In the genomic region with DNA sequence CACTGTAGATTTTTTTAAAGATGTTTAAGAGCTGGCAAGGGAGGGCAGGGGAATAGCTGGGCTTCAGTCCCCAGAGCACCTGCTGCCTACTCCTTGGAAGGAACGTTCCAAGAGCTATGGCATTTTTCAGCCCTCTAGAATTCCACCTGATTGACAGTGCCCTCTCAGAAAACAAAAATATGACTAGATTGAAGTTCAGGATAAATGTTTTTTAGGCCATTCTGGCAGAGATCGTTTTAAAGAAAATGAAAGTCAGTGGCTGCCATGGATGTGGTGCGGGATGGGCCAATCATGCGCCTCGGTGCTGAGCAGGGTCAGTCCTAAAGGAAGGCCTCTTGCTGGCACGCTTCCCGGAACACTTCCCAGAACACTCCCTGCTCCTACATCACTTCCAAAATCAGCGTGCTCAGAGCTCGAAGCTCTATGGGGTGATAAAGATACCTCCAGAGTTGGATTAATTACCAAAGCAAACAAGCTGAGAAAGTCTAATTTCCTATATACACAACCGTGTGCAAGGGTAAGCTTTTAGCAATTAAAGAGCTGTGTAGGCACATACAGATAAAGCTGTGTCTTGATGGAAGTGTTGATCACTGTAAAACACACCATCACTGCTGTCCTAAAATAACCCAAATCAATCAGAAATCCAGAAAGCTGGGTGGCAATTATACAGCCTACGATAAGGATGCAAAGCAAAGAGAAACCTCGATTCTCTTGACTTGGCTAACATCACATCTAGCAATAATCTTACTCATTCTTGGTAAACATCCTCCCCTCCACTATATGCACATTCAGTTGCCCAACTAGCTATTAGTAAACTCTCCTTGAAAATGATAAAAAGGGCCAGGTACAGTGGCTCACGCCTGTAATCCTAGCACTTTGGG, we compare ENCODE assay signal across 8 cellular contexts. TPM values are rescaled to one million over a fixed set of nuclear protein-coding genes. Genes with fewer than 3 reads are reported as not detected.
DNase-seq lines count a peak whose midpoint lies in the region; ATAC-seq and TF ChIP-seq lines count a peak whose summit lies in the region.

No MANE protein-coding gene starts in this region.

- TF ChIP-seq CTCF in C4-2B (conservative IDR thresholded peaks at IDR 0.05), result no peak
- TF ChIP-seq CTCF in neural crest cell (conservative IDR thresholded peaks at IDR 0.05), result no peak

- H3K4me3 Mint-ChIP-seq in neural crest cell, result no peak overlapping the region

- H3K36me3 Mint-ChIP-seq in neural crest cell (ENCODE audit: low read depth), result peaks cover 2% of the 10 kb centered on the region

- no peaks in the 10 kb centered on the region for H3K9me3 Mint-ChIP-seq in neural crest cell

- DNase-seq in NCI-H460 (ENCODE audit: extremely low read depth, low read depth) (peak; percentile 41), neural crest cell (ENCODE audit: low read depth, low spot score) (no peak)
- DNase-seq in activated CD4-positive, alpha-beta T cell treated with anti-CD3 and anti-CD28 coated beads for 4 hours, result no peak

- peak overlapping the region; percentile 71 for H3K27ac Mint-ChIP-seq in neural crest cell (ENCODE audit: unreplicated experiment)

- peak overlapping the region; percentile 36 for H3K27ac ChIP-seq in C4-2B

- H3K4me1 Mint-ChIP-seq in neural crest cell, result no peaks in the 10 kb centered on the region

- ATAC-seq in esophagus mucosa, result peak; percentile 77
- no peak for ATAC-seq in HG02938 (IDR thresholded peaks at IDR 0.05; ENCODE audit: unreplicated experiment)
- no peak for ATAC-seq in GM21576 (IDR thresholded peaks at IDR 0.05; ENCODE audit: unreplicated experiment)
- no peak for ATAC-seq in HG03280 (IDR thresholded peaks at IDR 0.05; ENCODE audit: unreplicated experiment)

- no peaks in the 10 kb centered on the region for H3K27me3 Mint-ChIP-seq in neural crest cell (ENCODE audit: low read depth)

RNA-seq across cellular contexts. Expression of a gene that starts 34.6 kb away (rescaled TPM):
- 10.0 and 11.3 TPM in 2 replicates for total RNA-seq in NCI-H460 (2014; rRNA removed; shearing (Covaris generic))
- polyA plus RNA-seq in NCI-H460 (2014; cell fraction: nucleus; rRNA removed), result 2.9 and 5.0 TPM in 2 replicates
- 10.4 TPM for total RNA-seq in esophagus mucosa
- total RNA-seq in neural crest cell, result 14.7 and 15.1 TPM in 2 replicates
